In genomic region chr10:4477664-4478063, GRCh38 we compare ENCODE assay signal across 20 cellular contexts.
"Had no signal": no experiment of that assay in that cellular context is flagged by ENCODE, and none has a peak within 500 bp of the region (broad histone marks: within the 10 kb centered on the region; RNA-seq: fewer than 3 reads in every experiment).

No MANE protein-coding gene starts in this region.

- H3K27me3 ChIP-seq: MG63, SJSA1 had no signal

- H3K36me3 ChIP-seq: MG63, SJSA1 had no signal

- H3K4me3 ChIP-seq: MG63, SJSA1, SK-N-MC had no signal

- DNase-seq: IMR-90, Karpas-422, KG1, MG63, NCI-H1092, NCI-H1105 treated with DMSO at 0.1 percent for 48 hours, NCI-H1417 treated with DMSO at 0.1 percent for 48 hours, NCI-H187, NCI-H2029, NCI-H2081 treated with DMSO at 0.1 percent for 48 hours, NCI-H2171 treated with DMSO at 0.1 percent for 48 hours, NCI-H345, NCI-H446 treated with DMSO at 0.1 percent for 48 hours, NCI-H510A treated with DMSO at 0.1 percent for 48 hours, NCI-H774, Right ventricle myocardium superior, RPMI8226, SIG-M5 had no signal

- H3K27ac ChIP-seq: SJSA1, SK-N-MC had no signal
